ENCODE assay signal across 11 cellular contexts in genomic region chr10:70430489-70431445, GRCh38. TPM values are rescaled to one million over a fixed set of nuclear protein-coding genes. Genes with fewer than 3 reads are reported as not detected.
DNase-seq lines count a peak whose midpoint lies in the region.
"Had no signal": no experiment of that assay in that cellular context is flagged by ENCODE, and none has a peak within 500 bp of the region (broad histone marks: within the 10 kb centered on the region; RNA-seq: fewer than 3 reads in every experiment).

No MANE protein-coding gene starts in this region.

- WGBS in urinary bladder = 22% methylated on average over 6 of the region's 6 CpGs

- peak overlapping the region in 1 of 2 donors; percentile 19 for H3K4me3 ChIP-seq in muscle layer of colon (ENCODE audit: low read depth in 1 of 2, low read length in 2 of 2)
- H3K4me3 ChIP-seq in urinary bladder (ENCODE audit: low read depth, low read length) = no peak overlapping the region
- H3K4me3 ChIP-seq in effector memory CD4-positive, alpha-beta T cell (ENCODE audit: insufficient read depth, low read depth, low read length, poor library complexity, severe bottlenecking) = no peak overlapping the region

- peak overlapping the region; percentile 6 for H3K9ac ChIP-seq in muscle layer of colon (ENCODE audit: low read length)

- DNase-seq in DMS53 (lab: John Stamatoyannopoulos, UW) = peak; percentile 35
- DNase-seq in DMS53 treated with DMSO at 0.1 percent for 48 hours (lab: John Stamatoyannopoulos, UW; ENCODE audit: unreplicated experiment) = no peak
- peak; percentile 96 for DNase-seq in fibroblast of peridontal ligament (ENCODE audit: extremely low read depth)
- no peak for DNase-seq in KG1 (lab: John Stamatoyannopoulos, UW)
- no peak for DNase-seq in NCI-H1417 treated with DMSO at 0.1 percent for 48 hours (lab: John Stamatoyannopoulos, UW)
- no peak for DNase-seq in effector memory CD4-positive, alpha-beta T cell

- no peaks in the 10 kb centered on the region for H3K9me3 ChIP-seq in muscle layer of colon (ENCODE audit: low read length)
- no peaks in the 10 kb centered on the region for H3K9me3 ChIP-seq in effector memory CD4-positive, alpha-beta T cell (ENCODE audit: control insufficient read depth, low read length)

- H3K27me3 ChIP-seq in muscle layer of colon (ENCODE audit: control insufficient read depth in 1 of 2, insufficient read depth in 2 of 2, low read length in 2 of 2) = no peaks in the 10 kb centered on the region
- H3K27me3 ChIP-seq in effector memory CD4-positive, alpha-beta T cell (replicated peaks; ENCODE audit: control insufficient read depth, insufficient read depth, low read length, poor library complexity, severe bottlenecking) = no peaks in the 10 kb centered on the region

- H3K4me1 ChIP-seq in muscle layer of colon (ENCODE audit: insufficient read depth, low read length) (peaks cover 49% of the 10 kb centered on the region), urinary bladder (ENCODE audit: insufficient read depth) (no peaks in the 10 kb centered on the region)
- H3K4me1 ChIP-seq in effector memory CD4-positive, alpha-beta T cell (ENCODE audit: control insufficient read depth, insufficient read depth, low read length, poor library complexity, severe bottlenecking) = peaks cover 21% of the 10 kb centered on the region

- H3K36me3 ChIP-seq in muscle layer of colon (ENCODE audit: insufficient read depth, low read length) = peaks cover 14% of the 10 kb centered on the region
- H3K36me3 ChIP-seq in urinary bladder (ENCODE audit: insufficient read depth) = peaks cover 1% of the 10 kb centered on the region
- peaks cover 12% of the 10 kb centered on the region for H3K36me3 ChIP-seq in effector memory CD4-positive, alpha-beta T cell (ENCODE audit: control insufficient read depth, insufficient read depth, low read length)

- H3K27ac ChIP-seq in muscle layer of colon (ENCODE audit: low read depth, low read length) (peak overlapping the region; percentile 47), urinary bladder (ENCODE audit: low read depth) (peak overlapping the region; percentile 83)
- H3K27ac ChIP-seq in effector memory CD4-positive, alpha-beta T cell (ENCODE audit: insufficient read depth, low read length, poor library complexity, severe bottlenecking) = no peak overlapping the region

RNA-seq across cellular contexts. Expression of gene NODAL, which starts 10.7 kb away (rescaled TPM):
- total RNA-seq in urinary bladder = not detected
- not detected for polyA plus RNA-seq in urinary bladder
- total RNA-seq: A172; T-helper 1 cell treated with Interleukin-12 subunit alpha and Interleukin-12 subunit beta and Interleukin-4 antibody, amounts not matched to agents 30 ng/mL and 1 ng/mL, for 36 hours had no signal
- polyA plus RNA-seq: IgD-negative memory B cell had no signal

RNA-seq across cellular contexts. Expression of gene EIF4EBP2, which starts 26.8 kb away (rescaled TPM):
- 52.1 TPM for total RNA-seq in urinary bladder
- 48.3 TPM for polyA plus RNA-seq in urinary bladder

RNA-seq across cellular contexts. Expression of gene PALD1, which starts 47.8 kb away (rescaled TPM):
- total RNA-seq in urinary bladder = 10.2 TPM
- 5.7 TPM for polyA plus RNA-seq in urinary bladder

RNA-seq across cellular contexts. Expression of gene LRRC20, which starts 48.3 kb away (rescaled TPM):
- total RNA-seq in urinary bladder = 4.1 TPM
- polyA plus RNA-seq in urinary bladder = 15.0 TPM

Comparison
In these comparisons a context has a peak if more than half of its experiments do, and no peak if none do; other contexts are left out.
1. DNase-seq: peak in DMS53 (single experiment) and fibroblast of peridontal ligament (single experiment); none in DMS53 treated with DMSO at 0.1 percent for 48 hours (single experiment), KG1 (single experiment), NCI-H1417 treated with DMSO at 0.1 percent for 48 hours (single experiment) and effector memory CD4-positive, alpha-beta T cell (0 of 3).